17 cellular contexts compared by ENCODE assay signal in genomic region chr13:98546402-98546801, GRCh38. TPM values are rescaled to one million over a fixed set of nuclear protein-coding genes. Genes with fewer than 3 reads are reported as not detected.
A peak's percentile ranks its signal among the peaks of the same experiment; 100 is the strongest.
DNase-seq lines count a peak whose midpoint lies in the region; ATAC-seq and TF ChIP-seq lines count a peak whose summit lies in the region.
"Had no signal": no experiment of that assay in that cellular context is flagged by ENCODE, and none has a peak within 500 bp of the region (broad histone marks: within the 10 kb centered on the region; RNA-seq: fewer than 3 reads in every experiment).

No MANE protein-coding gene starts in this region.

- H3K14ac ChIP-seq in mesenchymal stem cell (ENCODE audit: low read length in 2 of 2) = peak overlapping the region in 1 of 2 experiments; percentile 83

- H3K9me3 Mint-ChIP-seq in CD8-positive, alpha-beta T cell = no peaks in the 10 kb centered on the region
- H3K9me3 Mint-ChIP-seq in WTC11 = peaks cover 8% of the 10 kb centered on the region

- peak overlapping the region in 2 of 11 experiments; percentile 10 to 22; a peak in 2 of 22 replicates for H3K9ac ChIP-seq in BLaER1 treated with 17β-estradiol and CSF1 and Interleukin-3, amounts not matched to agents 10 nM and 100 nM
- H3K9ac ChIP-seq in mesenchymal stem cell (ENCODE audit: low read length) = no peak overlapping the region

- H2AFZ ChIP-seq in mesenchymal stem cell (ENCODE audit: low read depth, low read length) = no peak overlapping the region

- 96% methylated on average over 5 of the region's 5 CpGs for WGBS in mesenchymal stem cell

- peak overlapping the region; percentile 52 for H3K27ac Mint-ChIP-seq in CD8-positive, alpha-beta T cell
- peak overlapping the region; percentile 21 for H3K27ac Mint-ChIP-seq in WTC11

- H4K91ac ChIP-seq in mesenchymal stem cell (ENCODE audit: low read length) = peak overlapping the region; percentile 70

- peak overlapping the region in 9 of 11 experiments; percentile 14 to 99 (median 68); a peak in 14 of 22 replicates for H3K4me2 ChIP-seq in BLaER1 treated with 17β-estradiol and CSF1 and Interleukin-3, amounts not matched to agents 10 nM and 100 nM
- no peak overlapping the region for H3K4me2 ChIP-seq in mesenchymal stem cell (ENCODE audit: low read length, poor library complexity, severe bottlenecking)

- peak overlapping the region; percentile 30 to 50 for H3K23ac ChIP-seq in mesenchymal stem cell (ENCODE audit: low read length in 2 of 2)

- H2BK120ac ChIP-seq in mesenchymal stem cell (ENCODE audit: low read depth, low read length) = no peak overlapping the region

- peak overlapping the region; percentile 61 to 82 for H3K18ac ChIP-seq in mesenchymal stem cell (ENCODE audit: low read depth in 1 of 2, low read length in 2 of 2)

- peak overlapping the region; percentile 84 for H2BK15ac ChIP-seq in mesenchymal stem cell (ENCODE audit: low read depth, poor library complexity, severe bottlenecking)

- peaks cover 83% of the 10 kb centered on the region for H3K4me1 Mint-ChIP-seq in CD8-positive, alpha-beta T cell (ENCODE audit: low read depth)
- peaks cover 69% of the 10 kb centered on the region for H3K4me1 Mint-ChIP-seq in WTC11

- no peaks in the 10 kb centered on the region for H3K27me3 ChIP-seq in BLaER1 treated with 17β-estradiol and CSF1 and Interleukin-3, amounts not matched to agents 10 nM and 100 nM
- no peaks in the 10 kb centered on the region for H3K27me3 ChIP-seq in CD8-positive, alpha-beta T cell (ENCODE audit: insufficient read depth, low read length)
- no peaks in the 10 kb centered on the region for H3K27me3 ChIP-seq in mesenchymal stem cell (ENCODE audit: control insufficient read depth in 1 of 2, insufficient read depth in 1 of 2, low read length in 2 of 2)
- H3K27me3 ChIP-seq: gastroesophageal sphincter had no signal

- H3K27me3 Mint-ChIP-seq in CD8-positive, alpha-beta T cell (ENCODE audit: low read depth) = no peaks in the 10 kb centered on the region
- no peaks in the 10 kb centered on the region for H3K27me3 Mint-ChIP-seq in WTC11 (ENCODE audit: low read depth)

- CTCF ChIA-PET in CD8-positive, alpha-beta T cell (lab: Charles Lee) = interaction anchor here (0.6 to 2.3 kb wide), 4 partner anchors 11 to 106 kb away, joined by 3 to 7 read pairs (median 3); no protein-coding TSS in a partner anchor
- CTCF ChIA-PET in WTC11 (lab: Charles Lee) = interaction anchor here (0.8 to 1.2 kb wide), 3 partner anchors 8 to 127 kb away, joined by 3 to 4 read pairs (median 3); no protein-coding TSS in a partner anchor

- H2BK5ac ChIP-seq in mesenchymal stem cell (ENCODE audit: low read depth, low read length, poor library complexity, severe bottlenecking) = no peak overlapping the region

- POLR2A ChIA-PET in CD8-positive, alpha-beta T cell (lab: Charles Lee) = interaction anchor here (0.7 kb wide), 1 partner anchor 70 kb away, joined by 3 read pairs; no protein-coding TSS in a partner anchor
- POLR2A ChIA-PET in WTC11 (lab: Charles Lee) = interaction anchor here (0.9 to 1.1 kb wide), 2 partner anchors 31 to 54 kb away, joined by 3 to 4 read pairs; no protein-coding TSS in a partner anchor

- peak overlapping the region; percentile 78 for H4K8ac ChIP-seq in mesenchymal stem cell (ENCODE audit: low read length)

- H3K4me3 ChIP-seq in BLaER1 treated with 17β-estradiol and CSF1 and Interleukin-3, amounts not matched to agents 10 nM and 100 nM = no peak overlapping the region
- H3K4me3 ChIP-seq in CD8-positive, alpha-beta T cell (ENCODE audit: low read depth, low read length) = no peak overlapping the region
- no peak overlapping the region for H3K4me3 ChIP-seq in mesenchymal stem cell (ENCODE audit: insufficient read depth in 1 of 2, low read depth in 1 of 2, low read length in 2 of 2)
- H3K4me3 ChIP-seq: gastroesophageal sphincter had no signal

- no peak for TF ChIP-seq CTCF in CD8-positive, alpha-beta T cell (IDR thresholded peaks at IDR 0.05)
- no peak for TF ChIP-seq CTCF in WTC11 (IDR thresholded peaks at IDR 0.05)

- H3K9me3 ChIP-seq in BLaER1 treated with 17β-estradiol and CSF1 and Interleukin-3, amounts not matched to agents 10 nM and 100 nM (replicated peaks in 1 of 11) = peaks cover 10 to 25% (median 21%) of the 10 kb centered on the region in 11 experiments; a peak in 20 of 22 replicates
- H3K9me3 ChIP-seq in CD8-positive, alpha-beta T cell (ENCODE audit: low read length) = no peaks in the 10 kb centered on the region
- H3K9me3 ChIP-seq in mesenchymal stem cell (ENCODE audit: control insufficient read depth, low read length) = peaks cover 15% of the 10 kb centered on the region

- peak overlapping the region in 8 of 11 experiments; percentile 4 to 56 (median 35); a peak in 11 of 22 replicates for H3K27ac ChIP-seq in BLaER1 treated with 17β-estradiol and CSF1 and Interleukin-3, amounts not matched to agents 10 nM and 100 nM
- no peak overlapping the region for H3K27ac ChIP-seq in CD8-positive, alpha-beta T cell (ENCODE audit: low read depth, low read length)
- no peak overlapping the region for H3K27ac ChIP-seq in mesenchymal stem cell (ENCODE audit: low read length, poor library complexity, severe bottlenecking)

- peak overlapping the region in 1 of 2 experiments; percentile 53 for H3K4ac ChIP-seq in mesenchymal stem cell (ENCODE audit: low read depth in 1 of 2, low read length in 2 of 2)

- H4K20me1 ChIP-seq in BLaER1 treated with 17β-estradiol and CSF1 and Interleukin-3, amounts not matched to agents 10 nM and 100 nM = peaks cover 29 to 100% (median 69%) of the 10 kb centered on the region in 11 experiments; a peak in 21 of 22 replicates

- H2BK12ac ChIP-seq in mesenchymal stem cell (ENCODE audit: low read length in 2 of 2) = peak overlapping the region; percentile 61 to 89

- H3K79me1 ChIP-seq in mesenchymal stem cell (replicated peaks; ENCODE audit: low read length, poor library complexity, severe bottlenecking) = peaks cover 28% of the 10 kb centered on the region

- peaks cover 73 to 98% (median 92%) of the 10 kb centered on the region in 10 experiments for H3K4me1 ChIP-seq in BLaER1 treated with 17β-estradiol and CSF1 and Interleukin-3, amounts not matched to agents 10 nM and 100 nM
- peaks cover 48% of the 10 kb centered on the region for H3K4me1 ChIP-seq in CD8-positive, alpha-beta T cell (ENCODE audit: insufficient read depth, low read length)
- H3K4me1 ChIP-seq in mesenchymal stem cell (ENCODE audit: control insufficient read depth, insufficient read depth, low read depth, low read length) = peaks cover 15% of the 10 kb centered on the region

- no peak overlapping the region for H3K4me3 Mint-ChIP-seq in CD8-positive, alpha-beta T cell
- no peak overlapping the region for H3K4me3 Mint-ChIP-seq in WTC11

- no peak for ATAC-seq in CD8-positive, alpha-beta T cell
- ATAC-seq in WTC11 = no peak
- ATAC-seq: gastroesophageal sphincter, left cardiac atrium, right cardiac atrium had no signal

- peaks cover 22 to 49% (median 33%) of the 10 kb centered on the region in 11 experiments for H3K36me3 ChIP-seq in BLaER1 treated with 17β-estradiol and CSF1 and Interleukin-3, amounts not matched to agents 10 nM and 100 nM
- no peaks in the 10 kb centered on the region for H3K36me3 ChIP-seq in CD8-positive, alpha-beta T cell (ENCODE audit: insufficient read depth, low read length)
- peaks cover 10 to 14% of the 10 kb centered on the region in 2 experiments for H3K36me3 ChIP-seq in mesenchymal stem cell (ENCODE audit: control insufficient read depth in 1 of 2, insufficient read depth in 2 of 2, low read depth in 1 of 2, low read length in 2 of 2)

- H3K36me3 Mint-ChIP-seq in CD8-positive, alpha-beta T cell = peaks cover 37% of the 10 kb centered on the region
- H3K36me3 Mint-ChIP-seq in WTC11 = peaks cover 25% of the 10 kb centered on the region

- DNase-seq in CD8-positive, alpha-beta T cell = no peak
- DNase-seq in WTC11 (ENCODE audit: low spot score) (no peak), mesenchymal stem cell (no peak), inferior parietal cortex (ENCODE audit: extremely low spot score) (no peak)
- no peak for DNase-seq in activated effector memory CD4-positive, alpha-beta T cell treated with anti-CD3 and anti-CD28 coated beads, Interleukin-2, amount 50 U/mL, for 16 hours
- DNase-seq in activated CD8-positive, alpha-beta memory T cell treated with anti-CD3 and anti-CD28 coated beads for 24 hours = no peak
- DNase-seq: activated CD4-positive, alpha-beta T cell treated with anti-CD3 and anti-CD28 coated beads, Interleukin-2, amount 50 U/mL, for 4 hours; amniotic stem cell; COR-L47; left cardiac atrium; NCI-H1092 treated with DMSO at 0.1 percent for 48 hours; NCI-H526; right cardiac atrium; SHP77; stimulated activated CD4-positive, alpha-beta T cell treated with anti-CD3 and anti-CD28 coated beads, Interleukin-15, amount 100 ng/mL, for 24 hours had no signal

- intact Hi-C loops in CD8-positive, alpha-beta T cell (cut with DNase I, micrococcal nuclease) = loop anchor here in 1 of 2 experiments (10.0 kb wide), 1 partner anchor 278 kb away; no protein-coding TSS in a partner anchor

- H2AK5ac ChIP-seq in mesenchymal stem cell (ENCODE audit: low read length, severe bottlenecking) = no peak overlapping the region

TF ChIP-seq in WTC11, 78 proteins besides CTCF, POLR2A, EP300 and RAD21 (continues in another document):
- TF ChIP-seq NR2C2 (CRISPR knock-in tag; IDR thresholded peaks at IDR 0.05) (no peak), IRF1 (CRISPR knock-in tag; IDR thresholded peaks at IDR 0.05) (no peak), ZNF512 (CRISPR knock-in tag; IDR thresholded peaks at IDR 0.05; ENCODE audit: borderline replicate concordance) (no peak)

RNA-seq across cellular contexts. Expression of gene STK24, which starts 30.5 kb away (rescaled TPM):
- total RNA-seq in CD8-positive, alpha-beta T cell = 10 to 100 TPM; 69.9 to 71.5 TPM
- 122 to 138 TPM (median 134 TPM) in 3 replicates for total RNA-seq in WTC11 (2021)
- 136 TPM for polyA plus RNA-seq in mesenchymal stem cell (2013, experiment 1 of 2)
- 138 TPM for polyA plus RNA-seq in mesenchymal stem cell (2013, experiment 2 of 2)

Comparison
In these comparisons a context has a peak if more than half of its experiments do, and no peak if none do; other contexts are left out.
1. H3K27ac ChIP-seq: peak in BLaER1 treated with 17β-estradiol and CSF1 and Interleukin-3, amounts not matched to agents 10 nM and 100 nM (8 of 11); none in CD8-positive, alpha-beta T cell (single experiment) and mesenchymal stem cell (single experiment).